In the genomic region with DNA sequence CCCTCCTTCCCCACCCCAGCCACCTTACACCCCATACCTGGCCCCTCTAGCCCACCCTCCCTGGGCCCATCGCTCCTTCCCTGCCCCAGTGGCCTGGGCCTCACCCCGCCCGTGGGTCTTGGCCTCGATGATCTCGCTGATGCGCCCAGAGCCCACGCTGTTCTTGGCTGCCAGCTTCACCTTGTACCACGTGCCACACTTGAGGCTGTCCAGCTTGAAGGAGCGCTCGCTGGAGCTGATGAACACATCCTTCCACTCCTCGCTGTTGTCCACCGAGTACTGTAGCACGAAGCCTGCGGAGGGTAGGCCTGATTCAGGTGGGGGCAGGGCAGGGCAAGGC, we compare ENCODE assay signal across 22 cellular contexts.
"Had no signal": no experiment of that assay in that cellular context is flagged by ENCODE, and none has a peak within 500 bp of the region (broad histone marks: within the 10 kb centered on the region; RNA-seq: fewer than 3 reads in every experiment).

No MANE protein-coding gene starts in this region.

- H3K27ac ChIP-seq: SJSA1 had no signal

- H3K4me3 ChIP-seq: MG63, SJSA1 had no signal

- H3K9me3 ChIP-seq: MG63, SJSA1, SK-N-SH had no signal

- H3K36me3 ChIP-seq: MG63, SJSA1 had no signal

- H3K27me3 ChIP-seq: SJSA1 had no signal

- H3K4me1 ChIP-seq: SJSA1 had no signal

- DNase-seq: Karpas-422, KG1, NCI-H1092, NCI-H1105 treated with DMSO at 0.1 percent for 48 hours, NCI-H1417 treated with DMSO at 0.1 percent for 48 hours, NCI-H187, NCI-H2029, NCI-H2081 treated with DMSO at 0.1 percent for 48 hours, NCI-H2171, NCI-H226, NCI-H446, NCI-H510A, NCI-H524 treated with DMSO at 0.1 percent for 48 hours, NCI-H69, NCI-H774, Right ventricle myocardium superior, RPMI8226, SIG-M5, SK-N-SH, SW 1271 had no signal
